ENCODE assay signal across 8 cellular contexts in the genomic region with DNA sequence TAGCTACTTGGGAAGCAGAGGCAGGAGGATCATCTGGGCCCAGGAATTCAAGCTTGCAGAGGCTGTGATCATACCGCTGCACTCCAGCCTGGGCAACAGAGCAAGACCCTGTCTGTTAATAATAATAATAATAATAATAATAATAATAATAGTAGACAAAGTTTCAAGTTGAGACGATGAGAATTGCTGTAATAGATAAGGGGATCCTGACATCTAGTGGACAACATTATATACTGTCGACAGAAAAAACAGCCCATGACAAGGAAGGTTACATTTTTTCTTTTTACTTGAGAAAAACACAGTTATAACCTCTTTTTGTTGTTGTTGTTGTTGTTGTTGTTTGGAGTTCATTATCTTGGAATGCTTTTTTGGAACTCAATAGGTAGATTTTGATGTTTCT. TPM values are rescaled to one million over a fixed set of nuclear protein-coding genes. Genes with fewer than 3 reads are reported as not detected.
A peak's percentile ranks its signal among the peaks of the same experiment; 100 is the strongest.
DNase-seq lines count a peak whose midpoint lies in the region; ATAC-seq and TF ChIP-seq lines count a peak whose summit lies in the region.

No MANE protein-coding gene starts in this region.

- no peaks in the 10 kb centered on the region for H3K4me1 Mint-ChIP-seq in GM23338
- H3K4me1 Mint-ChIP-seq in activated T-helper 1 cell treated with anti-CD3 and anti-CD28 coated beads, Interleukin-12 subunit alpha, Interleukin-12 subunit beta, Interleukin-2, Interleukin-4 antibody, amounts not matched to agents 30 ng/mL and 10 ng/mL and 1 ng/mL, durations not matched to agents 14 hours and 24 hours and 36 hours (ENCODE audit: low read depth), result peaks cover 6% of the 10 kb centered on the region

- H3K4me1 ChIP-seq in GM23338 (ENCODE audit: insufficient read depth), result no peaks in the 10 kb centered on the region

- CTCF ChIA-PET in RWPE1 (lab: Yijun Ruan, JAX), result interaction anchor here (0.5 to 1.6 kb wide), 10 partner anchors 80 to 545 kb away, joined by 3 to 19 read pairs (median 4); partner anchors contain the start of gene GNPDA1

- H3K4me3 ChIP-seq in GM23338 (no peak overlapping the region), fibroblast of the aortic adventitia (ENCODE audit: low read depth, low read length) (no peak overlapping the region)

- H3K27ac ChIP-seq in GM23338 (ENCODE audit: low read depth) (no peak overlapping the region), RWPE1 (no peak overlapping the region)

- intact Hi-C loops in activated T-helper 1 cell treated with anti-CD3 and anti-CD28 coated beads, Interleukin-12 subunit alpha, Interleukin-12 subunit beta, Interleukin-2, Interleukin-4 antibody, amounts not matched to agents 30 ng/mL and 10 ng/mL and 1 ng/mL, durations not matched to agents 14 hours and 24 hours and 36 hours (cut with micrococcal nuclease), result loop anchor here (2.0 kb wide), 2 partner anchors 143 to 451 kb away; no protein-coding TSS in a partner anchor

- ATAC-seq in GM23338, result no peak
- no peak for ATAC-seq in GM18511 (IDR thresholded peaks at IDR 0.05; ENCODE audit: unreplicated experiment)

- H3K9me3 Mint-ChIP-seq in GM23338, result peaks cover 4% of the 10 kb centered on the region; the same call in 2 of the 3 replicates
- no peaks in the 10 kb centered on the region for H3K9me3 Mint-ChIP-seq in activated T-helper 1 cell treated with anti-CD3 and anti-CD28 coated beads, Interleukin-12 subunit alpha, Interleukin-12 subunit beta, Interleukin-2, Interleukin-4 antibody, amounts not matched to agents 30 ng/mL and 10 ng/mL and 1 ng/mL, durations not matched to agents 14 hours and 24 hours and 36 hours

- no peaks in the 10 kb centered on the region for H3K79me2 ChIP-seq in GM23338 (replicated peaks; ENCODE audit: insufficient read depth)

- TF ChIP-seq CTCF in GM23338 (conservative IDR thresholded peaks at IDR 0.05; ENCODE audit: low read depth in 2 of 2) (peak; percentile 66 to 67), RWPE1 (conservative IDR thresholded peaks at IDR 0.05; ENCODE audit: low read depth) (peak; percentile 64), fibroblast of the aortic adventitia (IDR thresholded peaks at IDR 0.05; ENCODE audit: insufficient read depth, low read length) (peak; percentile 41)

- peaks cover 12% of the 10 kb centered on the region; the same call in 1 of the 2 replicates for H3K36me3 ChIP-seq in GM23338 (ENCODE audit: insufficient read depth)

- no peaks in the 10 kb centered on the region for H4K20me1 ChIP-seq in GM23338 (replicated peaks; ENCODE audit: insufficient read depth)

- H3F3A ChIP-seq in GM23338 (replicated peaks; ENCODE audit: low read depth), result 0 out of 2 replicates have a peak, but pooled peaks cover 13% of the 10 kb centered on the region

- no peak overlapping the region for H3K4me3 Mint-ChIP-seq in GM23338
- no peak overlapping the region for H3K4me3 Mint-ChIP-seq in activated T-helper 1 cell treated with anti-CD3 and anti-CD28 coated beads, Interleukin-12 subunit alpha, Interleukin-12 subunit beta, Interleukin-2, Interleukin-4 antibody, amounts not matched to agents 30 ng/mL and 10 ng/mL and 1 ng/mL, durations not matched to agents 14 hours and 24 hours and 36 hours

- no peak overlapping the region for H3K4me2 ChIP-seq in GM23338

- peaks cover 3% of the 10 kb centered on the region for H3K27me3 Mint-ChIP-seq in GM23338 (ENCODE audit: insufficient read depth, low read depth, poor library complexity)
- H3K27me3 Mint-ChIP-seq in activated T-helper 1 cell treated with anti-CD3 and anti-CD28 coated beads, Interleukin-12 subunit alpha, Interleukin-12 subunit beta, Interleukin-2, Interleukin-4 antibody, amounts not matched to agents 30 ng/mL and 10 ng/mL and 1 ng/mL, durations not matched to agents 14 hours and 24 hours and 36 hours (ENCODE audit: insufficient read depth), result no peaks in the 10 kb centered on the region

- H2AFZ ChIP-seq in GM23338, result no peak overlapping the region

- DNase-seq in AG20443 (ENCODE audit: low spot score) (peak; percentile 55), GM23338 (ENCODE audit: low spot score) (peak; percentile 62), RWPE1 (ENCODE audit: low spot score) (peak; percentile 67), fibroblast of the aortic adventitia (ENCODE audit: low read depth) (peak; percentile 72), renal cortical epithelial cell (ENCODE audit: low read depth) (peak; percentile 50)
- DNase-seq in stimulated activated naive CD4-positive, alpha-beta T cell treated with Interleukin-2 at 50 U/mL for 16 hours (lab: John Stamatoyannopoulos, UW), result no peak
- no peak for DNase-seq in activated T-helper 1 cell treated with anti-CD3 and anti-CD28 coated beads, Interleukin-12 subunit alpha, Interleukin-12 subunit beta, Interleukin-2, Interleukin-4 antibody, amounts not matched to agents 30 ng/mL and 10 ng/mL and 1 ng/mL, durations not matched to agents 14 hours and 24 hours and 36 hours (ENCODE audit: low spot score)

- no peaks in the 10 kb centered on the region for H3K9me2 ChIP-seq in GM23338 (ENCODE audit: insufficient read depth)

- no peak overlapping the region for H3K27ac Mint-ChIP-seq in GM23338
- no peak overlapping the region for H3K27ac Mint-ChIP-seq in activated T-helper 1 cell treated with anti-CD3 and anti-CD28 coated beads, Interleukin-12 subunit alpha, Interleukin-12 subunit beta, Interleukin-2, Interleukin-4 antibody, amounts not matched to agents 30 ng/mL and 10 ng/mL and 1 ng/mL, durations not matched to agents 14 hours and 24 hours and 36 hours

- no peaks in the 10 kb centered on the region for H3K27me3 ChIP-seq in GM23338 (ENCODE audit: insufficient read depth)

- peaks cover 28% of the 10 kb centered on the region for H3K36me3 Mint-ChIP-seq in GM23338 (ENCODE audit: low read depth)
- H3K36me3 Mint-ChIP-seq in activated T-helper 1 cell treated with anti-CD3 and anti-CD28 coated beads, Interleukin-12 subunit alpha, Interleukin-12 subunit beta, Interleukin-2, Interleukin-4 antibody, amounts not matched to agents 30 ng/mL and 10 ng/mL and 1 ng/mL, durations not matched to agents 14 hours and 24 hours and 36 hours (ENCODE audit: low read depth), result peaks cover 21% of the 10 kb centered on the region

- POLR2A ChIA-PET in RWPE1 (lab: Yijun Ruan, JAX; ENCODE audit: low non-redundant PET), result no interaction called here

TF ChIP-seq in GM23338, 12 proteins besides CTCF, POLR2A, EP300 and RAD21 (continues in another document):
- no peak for TF ChIP-seq EZH2 (IDR thresholded peaks at IDR 0.05; ENCODE audit: low read depth, unreplicated experiment)

RNA-seq across cellular contexts. Expression of gene NDFIP1, which starts 35.3 kb away (rescaled TPM):
- 38.1 and 45.0 TPM in 2 replicates for total RNA-seq in GM23338 (2014; rRNA removed; shearing (Covaris generic))
- polyA plus RNA-seq in GM23338 (2016; fragmentation: Nextera tagmentation; extraction: Ambion mirVana), result 21.9 and 24.3 TPM in 2 replicates
- total RNA-seq in fibroblast of the aortic adventitia (ENCODE audit: low replicate concordance) (36.3 and 71.4 TPM in 2 replicates), renal cortical epithelial cell (63.2 and 126 TPM in 2 replicates)
- total RNA-seq in activated T-helper 1 cell treated with anti-CD3 and anti-CD28 coated beads, Interleukin-12 subunit alpha, Interleukin-12 subunit beta, Interleukin-2, Interleukin-4 antibody, amounts not matched to agents 30 ng/mL and 10 ng/mL and 1 ng/mL, durations not matched to agents 14 hours and 24 hours and 36 hours, result 119 and 129 TPM in 2 replicates

Comparison
In these comparisons a context has a peak if more than half of its experiments do, and no peak if none do; other contexts are left out.
1. DNase-seq: peak in AG20443 (single experiment), GM23338 (single experiment), RWPE1 (single experiment), fibroblast of the aortic adventitia (single experiment) and renal cortical epithelial cell (single experiment); none in stimulated activated naive CD4-positive, alpha-beta T cell treated with Interleukin-2 at 50 U/mL for 16 hours (single experiment) and activated T-helper 1 cell treated with anti-CD3 and anti-CD28 coated beads, Interleukin-12 subunit alpha, Interleukin-12 subunit beta, Interleukin-2, Interleukin-4 antibody, amounts not matched to agents 30 ng/mL and 10 ng/mL and 1 ng/mL, durations not matched to agents 14 hours and 24 hours and 36 hours (single experiment).
2. Peak in every context shown above with its lines, with median percentiles within 50 percentile points of each other: CTCF ChIP-seq.